In the genomic region with DNA sequence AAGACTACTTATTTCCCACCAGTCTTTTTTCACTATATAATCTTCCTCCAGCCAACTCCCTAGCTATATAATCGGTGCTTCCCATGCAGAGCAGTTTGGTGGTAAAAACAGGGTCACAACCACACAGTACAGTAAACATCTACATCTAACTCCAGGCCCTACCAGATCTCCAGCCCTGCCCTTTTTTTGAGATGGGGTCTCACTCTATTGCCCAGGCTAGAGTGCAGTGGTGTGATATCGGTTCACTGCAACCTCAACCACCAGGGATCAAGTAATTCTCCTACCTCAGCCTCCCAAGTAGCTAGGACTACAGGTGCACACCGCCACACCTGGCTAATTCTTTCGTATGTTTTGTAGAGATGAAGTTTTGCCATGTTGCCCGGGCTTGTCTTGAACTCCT, we compare ENCODE assay signal across 28 cellular contexts.
"Had no signal": no experiment of that assay in that cellular context is flagged by ENCODE, and none has a peak within 500 bp of the region (broad histone marks: within the 10 kb centered on the region; RNA-seq: fewer than 3 reads in every experiment).

No MANE protein-coding gene starts in this region.

- H3K4me3 ChIP-seq: colonic mucosa, coronary artery, dorsolateral prefrontal cortex, esophagus muscularis mucosa, esophagus squamous epithelium, gastrocnemius medialis, gastroesophageal sphincter, heart left ventricle, heart right ventricle had no signal

- FAIRE-seq: colon, endometrium, endothelial cell of umbilical vein, frontal cortex had no signal

- DNase-seq: colonic mucosa; cortex of kidney; dermis blood vessel endothelial cell; effector CD4-positive, alpha-beta T cell; effector CD8-positive, alpha-beta T cell; effector memory CD4-positive, alpha-beta T cell; effector memory CD8-positive, alpha-beta T cell; endodermal cell; erythroblast; esophagus squamous epithelium; foreskin fibroblast; foreskin keratinocyte; foreskin melanocyte; gastrocnemius medialis; glutamatergic neuron; head of caudate nucleus; heart left ventricle; heart right ventricle had no signal

- H3K27me3 ChIP-seq: colonic mucosa, esophagus muscularis mucosa, gastrocnemius medialis, gastroesophageal sphincter had no signal

- ATAC-seq: effector memory CD8-positive, alpha-beta T cell; esophagus mucosa; foreskin keratinocyte; gastrocnemius medialis; gastroesophageal sphincter; heart left ventricle; heart right ventricle had no signal

- H3K9me3 ChIP-seq: colonic mucosa, esophagus muscularis mucosa, esophagus squamous epithelium, gastrocnemius medialis, gastroesophageal sphincter, heart left ventricle, heart right ventricle had no signal

- H3K36me3 ChIP-seq: colonic mucosa, esophagus muscularis mucosa, esophagus squamous epithelium, gastrocnemius medialis, gastroesophageal sphincter, heart left ventricle, heart right ventricle had no signal

- H3K4me1 ChIP-seq: colonic mucosa, gastrocnemius medialis had no signal

- H3K27ac ChIP-seq: colonic mucosa, coronary artery, dorsolateral prefrontal cortex, epithelial cell of prostate, esophagus muscularis mucosa, esophagus squamous epithelium, foreskin keratinocyte, gastrocnemius medialis, gastroesophageal sphincter, heart left ventricle, heart right ventricle had no signal
